Comparison of ENCODE assay signal across 8 cellular contexts in genomic region chr9:88578486-88579362, GRCh38. TPM values are rescaled to one million over a fixed set of nuclear protein-coding genes. Genes with fewer than 3 reads are reported as not detected.
DNase-seq lines count a peak whose midpoint lies in the region; ATAC-seq and TF ChIP-seq lines count a peak whose summit lies in the region.

No MANE protein-coding gene starts in this region.

- H3K9me3 Mint-ChIP-seq in CD4-positive, alpha-beta T cell: no peaks in the 10 kb centered on the region
- H3K9me3 Mint-ChIP-seq in osteocyte (ENCODE audit: unreplicated experiment): peaks cover 4% of the 10 kb centered on the region

- in situ Hi-C loops in SK-MEL-5 (cut with HindIII; ENCODE audit: low pct_unique_long_range_greater_than_20kb, low sequenced_read_pairs): no loop called here

- no peak for TF ChIP-seq POLR2A in tibial nerve (IDR thresholded peaks at IDR 0.05)

- DNase-seq in CD4-positive, alpha-beta T cell: peak; percentile 32 to 74 (median 52)
- DNase-seq in SK-MEL-5 (ENCODE audit: low read depth, low spot score) (peak; percentile 76), germinal center (ENCODE audit: low spot score) (peak; percentile 71), osteocyte (ENCODE audit: extremely low spot score, unreplicated experiment) (peak; percentile 95), tibial nerve (ENCODE audit: low spot score in 2 of 2) (peak; percentile 61 to 80)
- peak; percentile 66 for DNase-seq in activated naive CD4-positive, alpha-beta T cell treated with Interleukin-2 at 50 U/mL for 16 hours

- 40 to 42% methylated on average over 24 to 27 of the region's 27 CpGs for WGBS in tibial nerve, 2 donors

- intact Hi-C loops in CD4-positive, alpha-beta T cell (cut with DNase I, micrococcal nuclease): loop anchor here (1.0 to 5.0 kb wide), 6 partner anchors 404 to 1241 kb away; no protein-coding TSS in a partner anchor

- H3K9me3 ChIP-seq in CD4-positive, alpha-beta T cell (ENCODE audit: control insufficient read depth, low read length): no peaks in the 10 kb centered on the region
- no peaks in the 10 kb centered on the region for H3K9me3 ChIP-seq in tibial nerve

- H3K36me3 ChIP-seq in tibial nerve: no peaks in the 10 kb centered on the region

- peaks cover 0 to 8% (median 0%) of the 10 kb centered on the region in 4 donors for H3K4me1 ChIP-seq in tibial nerve

- no peak overlapping the region for H3K4me3 Mint-ChIP-seq in CD4-positive, alpha-beta T cell
- H3K4me3 Mint-ChIP-seq in osteocyte (ENCODE audit: unreplicated experiment): peak overlapping the region; percentile 35

- H3K4me1 Mint-ChIP-seq in CD4-positive, alpha-beta T cell (ENCODE audit: low read depth): peaks cover 3% of the 10 kb centered on the region
- peaks cover 14% of the 10 kb centered on the region for H3K4me1 Mint-ChIP-seq in osteocyte (ENCODE audit: unreplicated experiment)

- POLR2A ChIA-PET in CD4-positive, alpha-beta T cell (lab: Charles Lee): interaction anchor here (0.5 kb wide), 1 partner anchor 408 kb away, joined by 3 read pairs; no protein-coding TSS in a partner anchor

- no peaks in the 10 kb centered on the region for H3K36me3 Mint-ChIP-seq in CD4-positive, alpha-beta T cell (ENCODE audit: low read depth)
- no peaks in the 10 kb centered on the region for H3K36me3 Mint-ChIP-seq in osteocyte (ENCODE audit: unreplicated experiment)

- TF ChIP-seq CTCF in CD4-positive, alpha-beta T cell (IDR thresholded peaks at IDR 0.05): peak; percentile 97
- TF ChIP-seq CTCF in osteocyte (IDR thresholded peaks at IDR 0.05) (peak; percentile 98), tibial nerve (IDR thresholded peaks at IDR 0.05) (peak; percentile 92 to 94 (median 94))

- H3K4me3 ChIP-seq in tibial nerve: no peak overlapping the region

- CTCF ChIA-PET in CD4-positive, alpha-beta T cell (lab: Charles Lee): no interaction called here

- TF ChIP-seq EP300 in tibial nerve (IDR thresholded peaks at IDR 0.05): no peak

- H3K27me3 Mint-ChIP-seq in CD4-positive, alpha-beta T cell: peaks cover 7% of the 10 kb centered on the region
- H3K27me3 Mint-ChIP-seq in osteocyte (ENCODE audit: unreplicated experiment): no peaks in the 10 kb centered on the region

- H3K27ac Mint-ChIP-seq in CD4-positive, alpha-beta T cell: no peak overlapping the region
- no peak overlapping the region for H3K27ac Mint-ChIP-seq in osteocyte (ENCODE audit: unreplicated experiment)

- ATAC-seq in CD4-positive, alpha-beta T cell (ENCODE audit: poor library complexity): no peak
- ATAC-seq in GM19395 (IDR thresholded peaks at IDR 0.05; ENCODE audit: unreplicated experiment) (peak; percentile 87), HG03521 (IDR thresholded peaks at IDR 0.05; ENCODE audit: unreplicated experiment) (peak; percentile 81)

- peaks cover 4% of the 10 kb centered on the region for H3K27me3 ChIP-seq in CD4-positive, alpha-beta T cell (ENCODE audit: control insufficient read depth, insufficient read depth, low read length)
- H3K27me3 ChIP-seq in tibial nerve: no peaks in the 10 kb centered on the region

- H3K27ac ChIP-seq in CD4-positive, alpha-beta T cell (ENCODE audit: low read depth, low read length): no peak overlapping the region
- H3K27ac ChIP-seq in tibial nerve: no peak overlapping the region

RNA-seq across cellular contexts. Expression of gene NXNL2, which starts 43.7 kb away (rescaled TPM):
- total RNA-seq in CD4-positive, alpha-beta T cell: not detected
- not detected in 2 replicates for total RNA-seq in SK-MEL-5 (2014; rRNA removed; shearing (Covaris generic))
- polyA plus RNA-seq in SK-MEL-5 (2015; cell fraction: cytosol; rRNA removed): not detected in 2 replicates
- not detected in 2 replicates for polyA plus RNA-seq in SK-MEL-5 (2015; cell fraction: nucleus; rRNA removed)
- 0.32 TPM in 1 of 2 replicates, not detected in the other for total RNA-seq in osteocyte
- total RNA-seq in tibial nerve: 1 to 10 TPM in 3 of 4 donors, not detected in 1; 1.5 to 4.6 (median 1.8) TPM
